Comparison of ENCODE assay signal across 19 cellular contexts in the genomic region with DNA sequence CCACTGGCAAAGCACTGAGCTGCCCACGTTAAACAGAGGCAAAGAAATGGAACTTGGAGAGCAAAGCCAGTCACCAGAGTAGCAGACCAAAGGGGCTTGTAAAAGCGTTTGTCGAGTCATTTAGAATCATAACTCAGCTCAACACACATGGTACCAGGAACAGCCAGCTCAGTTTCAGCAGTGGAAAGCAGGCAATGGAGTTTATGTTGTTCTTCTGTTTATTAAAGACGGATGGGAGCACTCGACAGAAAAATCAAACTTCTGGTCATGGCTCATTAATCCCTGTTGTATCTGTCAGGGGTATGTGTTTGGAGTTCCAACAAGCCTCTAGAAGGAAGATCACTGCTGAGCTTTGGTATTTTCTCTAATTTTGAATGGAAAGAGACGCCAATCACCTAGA.
"Had no signal": no experiment of that assay in that cellular context is flagged by ENCODE, and none has a peak within 500 bp of the region (broad histone marks: within the 10 kb centered on the region; RNA-seq: fewer than 3 reads in every experiment).

No MANE protein-coding gene starts in this region.

- H3K27ac ChIP-seq: esophagus muscularis mucosa, neutrophil, pancreas, tibial artery had no signal

- DNase-seq: activated CD4-positive, alpha-beta memory T cell treated with anti-CD3 and anti-CD28 coated beads, Interleukin-2, amount 10 ng/mL, durations not matched to agents 7 days and 5 days; activated CD4-positive, alpha-beta T cell treated with anti-CD3 and anti-CD28 coated beads, Interleukin-2, amount 10 ng/mL, durations not matched to agents 24 days and 14 days; activated gamma-delta T cell; activated naive CD4-positive, alpha-beta T cell treated with anti-CD3 and anti-CD28 coated beads, Interleukin-2, amount 50 U/mL, for 16 hours; activated naive CD8-positive, alpha-beta T cell treated with anti-CD3 and anti-CD28 coated beads, Interleukin-2, amount 50 U/mL, for 24 hours; aorta; effector memory CD8-positive, alpha-beta T cell; natural killer cell; right cardiac atrium; stimulated activated CD4-positive, alpha-beta T cell treated with anti-CD3 and anti-CD28 coated beads, Interleukin-4, amount 100 ng/mL, for 24 hours; stimulated activated naive CD4-positive, alpha-beta T cell treated with Interleukin-2 at 50 U/mL for 16 hours; T-helper 2 cell; tibial artery had no signal

- H3K4me1 ChIP-seq: esophagus muscularis mucosa, pancreas, tibial artery had no signal

- H3K4me3 ChIP-seq: esophagus muscularis mucosa, lung, pancreas, tibial artery had no signal

- ATAC-seq: activated CD4-positive, CD25-positive, alpha-beta regulatory T cell treated with anti-CD3 and anti-CD28 coated beads, Interleukin-2, amount 50 U/mL, for 24 hours; activated naive CD8-positive, alpha-beta T cell treated with anti-CD3 and anti-CD28 coated beads, Interleukin-2, amount 50 U/mL, for 24 hours; effector memory CD8-positive, alpha-beta T cell; natural killer cell; right cardiac atrium had no signal

- H3K36me3 ChIP-seq: esophagus muscularis mucosa, neutrophil, pancreas, tibial artery had no signal

- FAIRE-seq: colon, pancreas had no signal

- H3K9me3 ChIP-seq: esophagus muscularis mucosa, neutrophil, pancreas, tibial artery had no signal
